Comparison of ENCODE assay signal across 13 cellular contexts in genomic region chr16:49598386-49599170, GRCh38.
DNase-seq lines count a peak whose midpoint lies in the region; ATAC-seq and FAIRE-seq lines count a peak whose summit lies in the region.
"Had no signal": no experiment of that assay in that cellular context is flagged by ENCODE, and none has a peak within 500 bp of the region (broad histone marks: within the 10 kb centered on the region; RNA-seq: fewer than 3 reads in every experiment).

No MANE protein-coding gene starts in this region.

- H3K4me2 ChIP-seq in GM23248 (ENCODE audit: unreplicated experiment), result no peak overlapping the region

- H3K9me2 ChIP-seq in GM23248 (ENCODE audit: insufficient read depth), result no peaks in the 10 kb centered on the region

- ATAC-seq in GM21825 (IDR thresholded peaks at IDR 0.05; ENCODE audit: unreplicated experiment) (peak; percentile 60), HG03460 (IDR thresholded peaks at IDR 0.05; ENCODE audit: unreplicated experiment) (peak; percentile 54)

- H3K27me3 ChIP-seq in GM23248 (replicated peaks; ENCODE audit: insufficient read depth), result no peaks in the 10 kb centered on the region; the same call in 1 of the 2 replicates

- CTCF ChIA-PET in activated CD4-positive, alpha-beta memory T cell treated with anti-CD3 and anti-CD28 coated beads, Interleukin-2, amount 10 ng/mL, durations not matched to agents 7 days and 5 days (lab: Charles Lee), result no interaction called here
- CTCF ChIA-PET in activated CD4-positive, alpha-beta memory T cell treated with anti-CD3 and anti-CD28 coated beads for 36 hours (lab: Charles Lee), result interaction anchor here (0.6 kb wide), 1 partner anchor 119 kb away, joined by 4 read pairs; no protein-coding TSS in a partner anchor

- POLR2A ChIA-PET in activated CD4-positive, alpha-beta memory T cell treated with anti-CD3 and anti-CD28 coated beads, Interleukin-2, amount 10 ng/mL, durations not matched to agents 7 days and 5 days (lab: Charles Lee), result no interaction called here
- POLR2A ChIA-PET in activated CD4-positive, alpha-beta memory T cell treated with anti-CD3 and anti-CD28 coated beads for 36 hours (lab: Charles Lee), result no interaction called here

- H3K4me1 ChIP-seq in GM23248 (ENCODE audit: insufficient read depth), result no peaks in the 10 kb centered on the region

- no peaks in the 10 kb centered on the region for H3K79me2 ChIP-seq in GM23248 (ENCODE audit: insufficient read depth)

- H3K4me1 Mint-ChIP-seq in activated CD4-positive, alpha-beta memory T cell treated with anti-CD3 and anti-CD28 coated beads, Interleukin-2, amount 10 ng/mL, durations not matched to agents 7 days and 5 days, result no peaks in the 10 kb centered on the region
- H3K4me1 Mint-ChIP-seq in activated CD4-positive, alpha-beta memory T cell treated with anti-CD3 and anti-CD28 coated beads for 36 hours (ENCODE audit: low read depth), result no peaks in the 10 kb centered on the region
- H3K4me1 Mint-ChIP-seq: activated naive CD8-positive, alpha-beta T cell treated with anti-CD3 and anti-CD28 coated beads, Interleukin-2, amount 10 ng/mL, durations not matched to agents 7 days and 5 days had no signal

- H3K27ac ChIP-seq in GM23248, result no peak overlapping the region

- 69 to 71% methylated on average over 8 of the region's 8 CpGs for WGBS in GM23248 (ENCODE audit: low coverage in 1 of 2, low lambda C conversion rate in 2 of 2, missing lambda C conversion rate in 2 of 2), 2 experiments

- H3K36me3 ChIP-seq in GM23248 (ENCODE audit: low read depth), result no peaks in the 10 kb centered on the region

- peak; percentile 8 for DNase-seq in activated CD4-positive, alpha-beta memory T cell treated with anti-CD3 and anti-CD28 coated beads, Interleukin-2, amount 10 ng/mL, durations not matched to agents 7 days and 5 days
- DNase-seq in activated CD4-positive, alpha-beta memory T cell treated with anti-CD3 and anti-CD28 coated beads for 36 hours, result no peak
- DNase-seq in ureter (ENCODE audit: low spot score), result peak; percentile 20
- no peak for DNase-seq in RCC 7860 (ENCODE audit: low spot score)
- DNase-seq in GM19240 (ENCODE audit: insufficient read length, low spot score), result no peak
- DNase-seq in GM23248, result no peak
- DNase-seq: 8988T; activated naive CD8-positive, alpha-beta T cell treated with anti-CD3 and anti-CD28 coated beads, Interleukin-2, amount 10 ng/mL, durations not matched to agents 7 days and 5 days; OCI-M1; stimulated activated CD4-positive, alpha-beta T cell treated with anti-CD3 and anti-CD28 coated beads, Interleukin-2, amount 100 ng/mL, for 48 hours had no signal

- intact Hi-C loops in activated CD4-positive, alpha-beta memory T cell treated with anti-CD3 and anti-CD28 coated beads for 36 hours (cut with micrococcal nuclease), result loop anchor here (10.0 kb wide), 1 partner anchor 74 kb away; no protein-coding TSS in a partner anchor

- no peaks in the 10 kb centered on the region for H3F3A ChIP-seq in GM23248 (ENCODE audit: insufficient read depth)

- H2AFZ ChIP-seq in GM23248, result no peak overlapping the region

- no peaks in the 10 kb centered on the region for H4K20me1 ChIP-seq in GM23248 (ENCODE audit: insufficient read depth)

- no peaks in the 10 kb centered on the region for H3K9me3 ChIP-seq in GM23248 (ENCODE audit: low read depth)

- FAIRE-seq in RCC 7860 (lab: Jason Lieb, UNC), result no peak

- H3K9ac ChIP-seq in GM23248, result no peak overlapping the region

- H3K4me3 ChIP-seq in GM23248, result no peak overlapping the region

- H3K4me3 Mint-ChIP-seq in activated CD4-positive, alpha-beta memory T cell treated with anti-CD3 and anti-CD28 coated beads, Interleukin-2, amount 10 ng/mL, durations not matched to agents 7 days and 5 days, result no peak overlapping the region
- no peak overlapping the region for H3K4me3 Mint-ChIP-seq in activated CD4-positive, alpha-beta memory T cell treated with anti-CD3 and anti-CD28 coated beads for 36 hours
- H3K4me3 Mint-ChIP-seq: activated naive CD8-positive, alpha-beta T cell treated with anti-CD3 and anti-CD28 coated beads, Interleukin-2, amount 10 ng/mL, durations not matched to agents 7 days and 5 days; dendritic cell treated with granulocyte-macrophage colony-stimulating factor and Interleukin-4, amounts not matched to agents 40 ng/mL and 50 ng/mL, for 4 days had no signal

- in situ Hi-C loops in GM23248 (cut with MboI), result no loop called here

- no peaks in the 10 kb centered on the region for H3K36me3 Mint-ChIP-seq in activated CD4-positive, alpha-beta memory T cell treated with anti-CD3 and anti-CD28 coated beads, Interleukin-2, amount 10 ng/mL, durations not matched to agents 7 days and 5 days (ENCODE audit: low read depth)
- no peaks in the 10 kb centered on the region for H3K36me3 Mint-ChIP-seq in activated CD4-positive, alpha-beta memory T cell treated with anti-CD3 and anti-CD28 coated beads for 36 hours
- H3K36me3 Mint-ChIP-seq: activated naive CD8-positive, alpha-beta T cell treated with anti-CD3 and anti-CD28 coated beads, Interleukin-2, amount 10 ng/mL, durations not matched to agents 7 days and 5 days had no signal

- H3K27me3 Mint-ChIP-seq in activated CD4-positive, alpha-beta memory T cell treated with anti-CD3 and anti-CD28 coated beads, Interleukin-2, amount 10 ng/mL, durations not matched to agents 7 days and 5 days, result peaks cover 8% of the 10 kb centered on the region
- H3K27me3 Mint-ChIP-seq in activated CD4-positive, alpha-beta memory T cell treated with anti-CD3 and anti-CD28 coated beads for 36 hours, result peaks cover 3% of the 10 kb centered on the region

- no peaks in the 10 kb centered on the region for H3K9me3 Mint-ChIP-seq in activated CD4-positive, alpha-beta memory T cell treated with anti-CD3 and anti-CD28 coated beads, Interleukin-2, amount 10 ng/mL, durations not matched to agents 7 days and 5 days
- H3K9me3 Mint-ChIP-seq in activated CD4-positive, alpha-beta memory T cell treated with anti-CD3 and anti-CD28 coated beads for 36 hours, result no peaks in the 10 kb centered on the region
- H3K9me3 Mint-ChIP-seq: activated naive CD8-positive, alpha-beta T cell treated with anti-CD3 and anti-CD28 coated beads, Interleukin-2, amount 10 ng/mL, durations not matched to agents 7 days and 5 days; dendritic cell treated with granulocyte-macrophage colony-stimulating factor and Interleukin-4, amounts not matched to agents 40 ng/mL and 50 ng/mL, for 4 days had no signal

- no peak overlapping the region for H3K27ac Mint-ChIP-seq in activated CD4-positive, alpha-beta memory T cell treated with anti-CD3 and anti-CD28 coated beads, Interleukin-2, amount 10 ng/mL, durations not matched to agents 7 days and 5 days
- no peak overlapping the region for H3K27ac Mint-ChIP-seq in activated CD4-positive, alpha-beta memory T cell treated with anti-CD3 and anti-CD28 coated beads for 36 hours
- H3K27ac Mint-ChIP-seq: activated naive CD8-positive, alpha-beta T cell treated with anti-CD3 and anti-CD28 coated beads, Interleukin-2, amount 10 ng/mL, durations not matched to agents 7 days and 5 days; dendritic cell treated with granulocyte-macrophage colony-stimulating factor and Interleukin-4, amounts not matched to agents 40 ng/mL and 50 ng/mL, for 4 days had no signal

Comparison
In these comparisons a context has a peak if more than half of its experiments do, and no peak if none do; other contexts are left out.
1. DNase-seq: peak in activated CD4-positive, alpha-beta memory T cell treated with anti-CD3 and anti-CD28 coated beads, Interleukin-2, amount 10 ng/mL, durations not matched to agents 7 days and 5 days (single experiment) and ureter (single experiment); none in activated CD4-positive, alpha-beta memory T cell treated with anti-CD3 and anti-CD28 coated beads for 36 hours (single experiment), RCC 7860 (single experiment), GM19240 (single experiment) and GM23248 (single experiment).